In the genomic region with DNA sequence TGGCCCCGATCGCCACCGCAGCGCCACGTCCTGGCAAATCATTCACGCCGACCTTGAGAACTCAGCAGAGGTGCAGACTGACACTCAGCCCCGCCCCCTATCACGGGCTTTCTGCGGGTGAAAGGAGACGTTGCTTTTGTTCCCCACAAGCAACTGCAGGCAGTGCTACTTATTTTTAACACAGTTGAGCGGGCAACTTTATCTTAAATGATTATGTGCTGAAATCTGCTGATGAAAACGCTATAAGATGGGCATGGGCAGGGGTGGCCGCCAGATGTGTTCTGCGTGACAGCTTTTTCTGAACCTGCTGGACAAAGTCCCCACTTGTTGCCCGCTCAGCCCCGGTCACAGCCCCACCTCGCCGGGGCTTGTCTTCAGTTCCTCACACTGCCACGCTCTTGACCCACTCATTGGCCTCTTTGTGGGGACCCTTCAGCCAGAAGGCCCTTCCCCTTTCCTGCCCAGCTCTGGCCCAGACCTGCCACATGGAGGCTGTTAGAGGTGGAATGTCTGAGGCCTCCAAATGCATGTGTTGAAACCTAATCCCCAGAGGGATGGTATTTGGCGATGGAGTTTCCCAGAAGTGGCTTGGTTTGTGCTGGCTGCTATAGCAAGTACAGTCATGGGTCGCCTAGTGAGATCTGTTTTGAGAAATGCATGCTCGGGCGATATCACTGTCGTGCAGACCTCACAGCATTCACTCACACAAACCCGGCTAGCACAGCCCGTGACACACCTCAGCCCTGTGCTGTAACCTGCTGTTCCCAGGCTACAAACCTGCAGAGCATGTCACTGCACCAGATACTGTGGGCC, we compare ENCODE assay signal across 8 cellular contexts. TPM values are rescaled to one million over a fixed set of nuclear protein-coding genes. Genes with fewer than 3 reads are reported as not detected.
DNase-seq lines count a peak whose midpoint lies in the region; ATAC-seq and TF ChIP-seq lines count a peak whose summit lies in the region.

No MANE protein-coding gene starts in this region.

- H2AFZ ChIP-seq in osteoblast (ENCODE audit: low read length): peak overlapping the region; percentile 31

- H3K4me1 ChIP-seq in RWPE2 (ENCODE audit: insufficient read depth, poor library complexity, severe bottlenecking): no peaks in the 10 kb centered on the region
- H3K4me1 ChIP-seq in osteoblast (ENCODE audit: insufficient read depth, low read length): peaks cover 6% of the 10 kb centered on the region

- H3K27me3 ChIP-seq in RWPE2 (ENCODE audit: insufficient read depth, poor library complexity, severe bottlenecking): no peaks in the 10 kb centered on the region
- peaks cover 3% of the 10 kb centered on the region for H3K27me3 ChIP-seq in osteoblast (ENCODE audit: insufficient read depth, low read length)

- H3K4me3 ChIP-seq in RWPE2 (ENCODE audit: severe bottlenecking) (no peak overlapping the region), fibroblast of mammary gland (ENCODE audit: control insufficient read depth, low read depth, low read length) (no peak overlapping the region), osteoblast (ENCODE audit: insufficient read depth, low read length) (no peak overlapping the region)

- no peak for TF ChIP-seq CTCF in RWPE2 (IDR thresholded peaks at IDR 0.05; ENCODE audit: poor library complexity, severe bottlenecking)
- no peak for TF ChIP-seq CTCF in fibroblast of mammary gland (conservative IDR thresholded peaks at IDR 0.05; ENCODE audit: control insufficient read depth, insufficient read depth, low read depth, low read length)
- TF ChIP-seq CTCF in osteoblast (IDR thresholded peaks at IDR 0.05; ENCODE audit: extremely low read depth, low read depth, low read length): no peak

- ATAC-seq in RWPE2 (ENCODE audit: low read depth) (peak; percentile 30; the same call in 1 of the 3 replicates), GM21576 (IDR thresholded peaks at IDR 0.05; ENCODE audit: unreplicated experiment) (no peak), HG02763 (IDR thresholded peaks at IDR 0.05; ENCODE audit: unreplicated experiment) (no peak)

- no peak overlapping the region for H3K27ac ChIP-seq in RWPE2 (ENCODE audit: poor library complexity, severe bottlenecking)
- H3K27ac ChIP-seq in osteoblast (ENCODE audit: low read depth, low read length): no peak overlapping the region

- no peaks in the 10 kb centered on the region for H3K36me3 ChIP-seq in RWPE2 (ENCODE audit: low read depth)
- H3K36me3 ChIP-seq in osteoblast (ENCODE audit: insufficient read depth, low read length): no peaks in the 10 kb centered on the region

- no peaks in the 10 kb centered on the region for H3K79me2 ChIP-seq in osteoblast (ENCODE audit: insufficient read depth, low read length)

- H4K20me1 ChIP-seq in osteoblast (ENCODE audit: insufficient read depth, low read length): no peaks in the 10 kb centered on the region

- no peak overlapping the region for H3K4me2 ChIP-seq in osteoblast (ENCODE audit: insufficient read depth, low read length)

- DNase-seq in DMS79 treated with DMSO at 0.1 percent for 48 hours (lab: John Stamatoyannopoulos, UW): peak; percentile 32
- no peak for DNase-seq in RWPE2 (ENCODE audit: low spot score)
- peak; percentile 79 for DNase-seq in fibroblast of mammary gland (ENCODE audit: low read depth)
- peak; percentile 79 for DNase-seq in osteoblast (ENCODE audit: insufficient read length, low spot score, missing footprints)
- DNase-seq in kidney glomerular epithelial cell (lab: John Stamatoyannopoulos, UW): no peak
- DNase-seq in activated CD8-positive, alpha-beta memory T cell treated with anti-CD3 and anti-CD28 coated beads, Interleukin-2, amount 50 U/mL, for 4 hours: no peak

- H3K9me3 ChIP-seq in RWPE2 (ENCODE audit: severe bottlenecking): no peaks in the 10 kb centered on the region
- no peaks in the 10 kb centered on the region for H3K9me3 ChIP-seq in osteoblast (ENCODE audit: low read depth, low read length)

RNA-seq across cellular contexts. Expression of gene PDXK, which starts 15.7 kb away (rescaled TPM):
- total RNA-seq in osteoblast: 88.4 and 89.4 TPM in 2 replicates

RNA-seq across cellular contexts. Expression of gene RRP1B, which starts 43.9 kb away (rescaled TPM):
- 17.4 TPM in 2 replicates for total RNA-seq in osteoblast

RNA-seq across cellular contexts. Expression of gene HSF2BP, which starts 44.0 kb away (rescaled TPM):
- total RNA-seq in osteoblast: 1.8 and 2.1 TPM in 2 replicates

Comparison
In these comparisons a context has a peak if more than half of its experiments do, and no peak if none do; other contexts are left out.
1. DNase-seq: peak in DMS79 treated with DMSO at 0.1 percent for 48 hours (single experiment), fibroblast of mammary gland (single experiment) and osteoblast (single experiment); none in RWPE2 (single experiment), kidney glomerular epithelial cell (single experiment) and activated CD8-positive, alpha-beta memory T cell treated with anti-CD3 and anti-CD28 coated beads, Interleukin-2, amount 50 U/mL, for 4 hours (single experiment).